Comparison of ENCODE assay signal across 1 cellular context in genomic region chr16:50371936-50372595, GRCh38.
TF ChIP-seq lines count a peak whose summit lies in the region.

No MANE protein-coding gene starts in this region.

TF ChIP-seq in GM23338, 12 proteins besides CTCF, POLR2A, EP300 and RAD21 (continued from another document):
- TF ChIP-seq ETS1 (IDR thresholded peaks at IDR 0.05) (no peak), REST (IDR thresholded peaks at IDR 0.05; ENCODE audit: unreplicated experiment) (no peak), POLR2AphosphoS5 (IDR thresholded peaks at IDR 0.05; ENCODE audit: low read depth) (no peak), CREB1 (CRISPR knock-in tag; IDR thresholded peaks at IDR 0.05; ENCODE audit: low read depth) (no peak)
TF ChIP-seq in GM23338: peak in this region for 0.
